In genomic region chr15:80562033-80562432, GRCh38 we compare ENCODE assay signal across 17 cellular contexts.
"Had no signal": no experiment of that assay in that cellular context is flagged by ENCODE, and none has a peak within 500 bp of the region (broad histone marks: within the 10 kb centered on the region; RNA-seq: fewer than 3 reads in every experiment).

No MANE protein-coding gene starts in this region.

- ATAC-seq: natural killer cell treated with Interleukin-12 subunit alpha and Interleukin-12 subunit beta and Interleukin-15 and Interleukin-18, amount 100 ng/mL, for 72 hours had no signal

- H3K4me3 ChIP-seq: left ventricle myocardium inferior, ovary, prostate gland, right atrium auricular region, thoracic aorta had no signal

- H3K27me3 ChIP-seq: brain microvascular endothelial cell, ovary, right atrium auricular region had no signal

- DNase-seq: activated CD4-positive, alpha-beta T cell treated with anti-CD3 and anti-CD28 coated beads for 1 hour; activated gamma-delta T cell treated with Interleukin-2 at 50 U/mL for 16 hours; activated T-cell treated with anti-CD3 and anti-CD28 coated beads, Interleukin-2, amount 50 U/mL, for 1 hour; aorta; brain microvascular endothelial cell; caudate nucleus; endodermal cell; hippocampal formation; left ventricle myocardium inferior; ovary; stimulated activated CD4-positive, alpha-beta T cell treated with anti-CD3 and anti-CD28 coated beads, Interleukin-4, amount 100 ng/mL, for 24 hours; stimulated activated naive CD4-positive, alpha-beta T cell treated with Interleukin-2 at 50 U/mL for 16 hours had no signal

- H3K36me3 ChIP-seq: left ventricle myocardium inferior, ovary, prostate gland, right atrium auricular region, thoracic aorta had no signal

- H3K27ac ChIP-seq: brain microvascular endothelial cell, left ventricle myocardium inferior, ovary, prostate gland, right atrium auricular region, thoracic aorta, VCaP had no signal

- H3K9me3 ChIP-seq: left ventricle myocardium inferior, ovary, prostate gland, right atrium auricular region, thoracic aorta had no signal

- H3K4me1 ChIP-seq: left ventricle myocardium inferior, prostate gland, right atrium auricular region had no signal
